Comparison of ENCODE assay signal across 8 cellular contexts in genomic region chr15:82047493-82048446, GRCh38. TPM values are rescaled to one million over a fixed set of nuclear protein-coding genes. Genes with fewer than 3 reads are reported as not detected.
DNase-seq lines count a peak whose midpoint lies in the region; ATAC-seq and TF ChIP-seq lines count a peak whose summit lies in the region.

No MANE protein-coding gene starts in this region.

- intact Hi-C loops in ovary (cut with DNase I): no loop called here

- TF ChIP-seq CTCF in WI38 (IDR thresholded peaks at IDR 0.05; ENCODE audit: low read depth, low read length): no peak
- no peak for TF ChIP-seq CTCF in ovary (IDR thresholded peaks at IDR 0.05)

- TF ChIP-seq EP300 in ovary (IDR thresholded peaks at IDR 0.05): no peak

- peak overlapping the region; percentile 88 for H3K27ac ChIP-seq in BLaER1
- peak overlapping the region; percentile 89 to 90 for H3K27ac ChIP-seq in ovary

- peak overlapping the region; percentile 83 for H3K4me2 ChIP-seq in BLaER1

- DNase-seq in globus pallidus (ENCODE audit: low spot score): peak; percentile 62
- peak in 2 of 5 donors; percentile 11 to 30 for DNase-seq in ovary
- no peak for DNase-seq in stimulated activated naive CD4-positive, alpha-beta T cell treated with Interleukin-2 at 50 U/mL for 16 hours (lab: John Stamatoyannopoulos, UW)
- no peak for DNase-seq in T1000 (lab: John Stamatoyannopoulos, UW)
- no peak for DNase-seq in activated CD4-positive, CD25-positive, alpha-beta regulatory T cell (lab: John Stamatoyannopoulos, UW)

- no peak for TF ChIP-seq POLR2A in ovary (IDR thresholded peaks at IDR 0.05)

- peak; percentile 4 for ATAC-seq in GM21717 (IDR thresholded peaks at IDR 0.05; ENCODE audit: unreplicated experiment)

- H3K4me1 ChIP-seq in BLaER1: peaks cover 30% of the 10 kb centered on the region
- H3K4me1 ChIP-seq in ovary (ENCODE audit: insufficient read depth): peaks cover 10% of the 10 kb centered on the region

- no peaks in the 10 kb centered on the region for H3K27me3 ChIP-seq in BLaER1
- H3K27me3 ChIP-seq in ovary: no peaks in the 10 kb centered on the region

- H4K20me1 ChIP-seq in BLaER1: peaks cover 22% of the 10 kb centered on the region

- H3K36me3 ChIP-seq in BLaER1: peaks cover 15% of the 10 kb centered on the region
- no peaks in the 10 kb centered on the region for H3K36me3 ChIP-seq in ovary

- H3K4me3 ChIP-seq in BLaER1 (peak overlapping the region; percentile 83), WI38 (ENCODE audit: low read depth, low read length) (peak overlapping the region; percentile 66), ovary (peak overlapping the region; percentile 78)

- no peaks in the 10 kb centered on the region for H3K9me3 ChIP-seq in BLaER1
- H3K9me3 ChIP-seq in ovary: no peaks in the 10 kb centered on the region

- 11 to 16% (median 16%) methylated on average over 38 to 50 of the region's 50 CpGs for WGBS in ovary, 3 donors

- H3K9ac ChIP-seq in BLaER1: peak overlapping the region; percentile 90

RNA-seq across cellular contexts. Expression of gene MEX3B, which starts 2.0 kb away (rescaled TPM):
- 1 to 10 TPM; 2.4 to 8.1 (median 3.9) TPM for total RNA-seq in ovary
- polyA plus RNA-seq in ovary: 1 to 10 TPM; 5.2 to 7.6 TPM
